Comparison of ENCODE assay signal across 21 cellular contexts in the genomic region with DNA sequence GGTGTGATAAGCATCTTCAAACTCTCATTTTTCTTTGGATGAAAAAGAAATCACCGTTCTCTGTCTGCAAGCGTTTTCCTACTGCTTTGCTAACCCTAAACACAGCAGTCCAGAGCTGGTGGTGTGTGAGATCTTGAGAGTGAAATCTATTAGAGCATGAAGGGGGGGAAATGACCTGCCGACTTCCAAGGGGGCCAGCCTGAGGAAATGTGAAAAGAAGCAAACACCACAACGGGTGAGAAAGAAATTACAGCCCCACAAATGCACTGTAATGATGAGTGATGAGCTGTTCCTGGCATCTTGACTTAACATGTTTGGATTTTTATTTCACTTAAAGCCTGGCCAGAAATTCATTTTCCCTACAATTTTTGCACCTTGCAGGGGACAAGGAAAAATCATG.
DNase-seq lines count a peak whose midpoint lies in the region; ATAC-seq and TF ChIP-seq lines count a peak whose summit lies in the region.
"Had no signal": no experiment of that assay in that cellular context is flagged by ENCODE, and none has a peak within 500 bp of the region (broad histone marks: within the 10 kb centered on the region; RNA-seq: fewer than 3 reads in every experiment).

No MANE protein-coding gene starts in this region.

- intact Hi-C loops in Calu3 (cut with micrococcal nuclease; ENCODE audit: unreplicated experiment) = no loop called here

- peaks cover 3% of the 10 kb centered on the region for H3K36me3 Mint-ChIP-seq in nephron (ENCODE audit: low read depth)
- H3K36me3 Mint-ChIP-seq in Calu3 (ENCODE audit: insufficient read depth, unreplicated experiment) = no peaks in the 10 kb centered on the region
- H3K36me3 Mint-ChIP-seq: CD4-positive, CD25-positive, alpha-beta regulatory T cell had no signal

- no peak for TF ChIP-seq CTCF in nephron (IDR thresholded peaks at IDR 0.05; ENCODE audit: unreplicated experiment in 3 of 3)
- no peak for TF ChIP-seq CTCF in Calu3 (IDR thresholded peaks at IDR 0.05; ENCODE audit: unreplicated experiment)

- H3K4me1 Mint-ChIP-seq in nephron = peaks cover 25% of the 10 kb centered on the region
- H3K4me1 Mint-ChIP-seq in Calu3 (ENCODE audit: low read depth, unreplicated experiment) = peaks cover 15% of the 10 kb centered on the region
- H3K4me1 Mint-ChIP-seq: CD4-positive, CD25-positive, alpha-beta regulatory T cell; GM23338 had no signal

- no TSS peak for BruUV-seq in Calu3 (replicated peaks; lab: Mats Ljungman, UMichigan)

- H3K27me3 Mint-ChIP-seq in nephron (ENCODE audit: low read depth) (no peaks in the 10 kb centered on the region), Calu3 (ENCODE audit: unreplicated experiment) (no peaks in the 10 kb centered on the region)

- H3K27ac Mint-ChIP-seq in nephron (peak overlapping the region; percentile 35 to 74 (median 70)), Calu3 (ENCODE audit: unreplicated experiment) (no peak overlapping the region)
- H3K27ac Mint-ChIP-seq: GM23338 had no signal

- peak; percentile 63 for DNase-seq in NCI-H2227 (lab: John Stamatoyannopoulos, UW; ENCODE audit: unreplicated experiment)
- DNase-seq in glomerular visceral epithelial cell (ENCODE audit: extremely low spot score) = peak; percentile 31
- DNase-seq in renal cortical epithelial cell (ENCODE audit: low read depth) = peak; percentile 38
- no peak for DNase-seq in islet precursor cell
- DNase-seq in Calu3 = no peak
- DNase-seq: CD4-positive, CD25-positive, alpha-beta regulatory T cell; DMS53; HCEC 1CT; IMR-90; KG1; MM.1S; NCI-H2081; NCI-H345; NCI-H510A treated with DMSO at 0.1 percent for 48 hours; NCI-H748 treated with DMSO at 0.1 percent for 48 hours; NK-92 treated with Interleukin-12 subunit alpha and Interleukin-12 subunit beta, amount 100 ng/mL, for 24 hours; PC-3 had no signal

- CTCF ChIA-PET in Calu3 (lab: Charles Lee) = no interaction called here

- H3K9me3 Mint-ChIP-seq in nephron = no peaks in the 10 kb centered on the region
- H3K9me3 Mint-ChIP-seq in Calu3 (ENCODE audit: low read depth, unreplicated experiment) = no peaks in the 10 kb centered on the region
- H3K9me3 Mint-ChIP-seq: CD4-positive, CD25-positive, alpha-beta regulatory T cell; GM23338 had no signal

- no peak for ATAC-seq in GM18868 (IDR thresholded peaks at IDR 0.05; ENCODE audit: unreplicated experiment)
- ATAC-seq: GM23338, PC-3, SK-N-SH treated with all-trans-retinoic acid at 6 μM for 48 hours had no signal

- H3K4me3 Mint-ChIP-seq in nephron = peak overlapping the region in 1 of 3 experiments; percentile 2
- H3K4me3 Mint-ChIP-seq in Calu3 (ENCODE audit: low read depth, unreplicated experiment) = no peak overlapping the region
- H3K4me3 Mint-ChIP-seq: CD4-positive, CD25-positive, alpha-beta regulatory T cell; GM23338 had no signal

Comparison
In these comparisons a context has a peak if more than half of its experiments do, and no peak if none do; other contexts are left out.
1. DNase-seq: peak in NCI-H2227 (single experiment), glomerular visceral epithelial cell (single experiment) and renal cortical epithelial cell (single experiment); none in islet precursor cell (single experiment) and Calu3 (single experiment).